Comparison of ENCODE assay signal across 10 cellular contexts in genomic region chr5:175840050-175840841, GRCh38. TPM values are rescaled to one million over a fixed set of nuclear protein-coding genes. Genes with fewer than 3 reads are reported as not detected.
DNase-seq lines count a peak whose midpoint lies in the region; ATAC-seq and TF ChIP-seq lines count a peak whose summit lies in the region.
"Had no signal": no experiment of that assay in that cellular context is flagged by ENCODE, and none has a peak within 500 bp of the region (broad histone marks: within the 10 kb centered on the region; RNA-seq: fewer than 3 reads in every experiment).

No MANE protein-coding gene starts in this region.

- no peaks in the 10 kb centered on the region for H3K4me1 ChIP-seq in prostate gland (replicated peaks)

- intact Hi-C loops in prostate gland (cut with DNase I): no loop called here

- no peak overlapping the region for H3K27ac ChIP-seq in prostate gland

- TF ChIP-seq POLR2A in prostate gland (IDR thresholded peaks at IDR 0.05): no peak

- no peaks in the 10 kb centered on the region for H3K27me3 ChIP-seq in prostate gland (replicated peaks; ENCODE audit: insufficient read depth)

- no peaks in the 10 kb centered on the region for H3K9me3 ChIP-seq in prostate gland

- WGBS in prostate gland: 68% methylated on average over 5 of the region's 5 CpGs

- TF ChIP-seq CTCF in epithelial cell of proximal tubule (conservative IDR thresholded peaks at IDR 0.05; ENCODE audit: low read depth, low read length) (peak; percentile 52), prostate gland (IDR thresholded peaks at IDR 0.05) (peak; percentile 53 to 63 (median 58))

- ATAC-seq in GM21381 (IDR thresholded peaks at IDR 0.05; ENCODE audit: unreplicated experiment) (no peak), GM18519 (IDR thresholded peaks at IDR 0.05; ENCODE audit: low FRiP score, unreplicated experiment) (no peak), GM18498 (IDR thresholded peaks at IDR 0.05; ENCODE audit: unreplicated experiment) (no peak)

- no peaks in the 10 kb centered on the region for H3K36me3 ChIP-seq in prostate gland

- DNase-seq in NCI-H1694 treated with DMSO at 0.1 percent for 48 hours (lab: John Stamatoyannopoulos, UW) (peak; percentile 8), NCI-H1694 (lab: John Stamatoyannopoulos, UW) (no peak), MV-4-11 (lab: John Stamatoyannopoulos, UW) (peak; percentile 26), epithelial cell of proximal tubule (ENCODE audit: low read depth) (no peak), prostate gland (ENCODE audit: low spot score) (no peak)
- DNase-seq: NK-92 treated with Interleukin-12 subunit alpha and Interleukin-12 subunit beta, amount 100 ng/mL, for 24 hours had no signal

- H3K4me3 ChIP-seq in epithelial cell of proximal tubule (ENCODE audit: low read depth, low read length): no peak overlapping the region
- no peak overlapping the region for H3K4me3 ChIP-seq in prostate gland

RNA-seq across cellular contexts. Expression of gene CPLX2, which starts 31.1 kb away (rescaled TPM):
- total RNA-seq in epithelial cell of proximal tubule: not detected in 2 replicates
- total RNA-seq in prostate gland: 1 to 10 TPM in 1 of 2 donors, under 1 TPM in 1; 0.23 to 1.0 TPM
- total RNA-seq: mononuclear cell had no signal

Comparison
In these comparisons a context has a peak if more than half of its experiments do, and no peak if none do; other contexts are left out.
1. DNase-seq: peak in NCI-H1694 treated with DMSO at 0.1 percent for 48 hours (single experiment) and MV-4-11 (single experiment); none in NCI-H1694 (single experiment), epithelial cell of proximal tubule (single experiment) and prostate gland (single experiment).